ENCODE assay signal across 1 cellular context in the genomic region with DNA sequence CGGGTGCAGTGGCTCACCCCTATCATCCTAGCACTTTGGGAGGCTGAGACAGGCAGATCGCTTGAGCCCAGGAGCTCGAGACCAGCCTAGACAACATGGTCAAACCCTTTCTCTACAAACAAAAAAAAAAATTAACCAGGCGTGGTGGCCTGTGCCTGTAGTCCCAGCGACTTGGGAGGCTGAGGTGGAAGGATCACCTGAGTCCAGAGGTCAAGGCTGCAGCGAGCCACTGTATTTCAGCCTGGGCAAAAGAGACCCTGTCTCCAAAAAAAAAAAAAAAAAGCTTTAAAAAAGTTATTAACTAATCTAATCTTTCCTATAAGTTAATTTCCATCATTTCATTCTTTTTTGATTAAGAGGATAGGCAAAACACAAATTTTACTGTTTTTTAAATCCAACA.
TF ChIP-seq lines count a peak whose summit lies in the region.

No MANE protein-coding gene starts in this region.

TF ChIP-seq in IMR-90, 13 proteins besides CTCF, POLR2A, EP300 and RAD21:
- TF ChIP-seq RCOR1 (IDR thresholded peaks at IDR 0.05; ENCODE audit: insufficient replicate concordance, low read length) (no peak), MAFK (IDR thresholded peaks at IDR 0.05; ENCODE audit: low read depth, low read length) (no peak), RFX5 (IDR thresholded peaks at IDR 0.05; ENCODE audit: low read depth, low read length) (no peak)
TF ChIP-seq in IMR-90: peak in this region for 0.
